10 cellular contexts compared by ENCODE assay signal in genomic region chr12:95959107-95959506, GRCh38. TPM values are rescaled to one million over a fixed set of nuclear protein-coding genes. Genes with fewer than 3 reads are reported as not detected.
DNase-seq lines count a peak whose midpoint lies in the region; ATAC-seq and TF ChIP-seq lines count a peak whose summit lies in the region.
"Had no signal": no experiment of that assay in that cellular context is flagged by ENCODE, and none has a peak within 500 bp of the region (broad histone marks: within the 10 kb centered on the region; RNA-seq: fewer than 3 reads in every experiment).

No MANE protein-coding gene starts in this region.

- H3K27ac ChIP-seq in tibial artery, result no peak overlapping the region
- H3K27ac ChIP-seq: spleen, upper lobe of left lung had no signal

- TF ChIP-seq RAD21 in Ishikawa (IDR thresholded peaks at IDR 0.05; ENCODE audit: low read depth), result peak; percentile 39; the same call in 1 of the 2 replicates

- H3K27me3 ChIP-seq in tibial artery, result peaks cover 0 to 4% of the 10 kb centered on the region in 2 donors
- H3K27me3 ChIP-seq: spleen, upper lobe of left lung had no signal

- peak; percentile 41 for DNase-seq in NCI-H1105 treated with DMSO at 0.1 percent for 48 hours (lab: John Stamatoyannopoulos, UW)
- no peak for DNase-seq in NCI-H1105 (lab: John Stamatoyannopoulos, UW)
- DNase-seq in islet precursor cell, result peak; percentile 47
- no peak for DNase-seq in tibial artery
- DNase-seq in lower leg skin (ENCODE audit: low spot score in 2 of 2), result no peak
- DNase-seq: spleen, upper lobe of left lung had no signal

- ATAC-seq in SK-N-SH treated with all-trans-retinoic acid at 6 μM for 48 hours (peak; percentile 83), HG03135 (IDR thresholded peaks at IDR 0.05; ENCODE audit: unreplicated experiment) (no peak)

- H3K4me1 ChIP-seq in tibial artery, result no peaks in the 10 kb centered on the region
- H3K4me1 ChIP-seq: spleen, upper lobe of left lung had no signal

- 54 to 62% methylated on average over 1 of the region's 1 CpG for WGBS in lower leg skin, 2 donors

- no peak for TF ChIP-seq CTCF in tibial artery (IDR thresholded peaks at IDR 0.05)
- no peak for TF ChIP-seq CTCF in lower leg skin (IDR thresholded peaks at IDR 0.05)

- no peaks in the 10 kb centered on the region for H3K36me3 ChIP-seq in tibial artery
- H3K36me3 ChIP-seq: upper lobe of left lung had no signal

- no peak for TF ChIP-seq POLR2A in lower leg skin (IDR thresholded peaks at IDR 0.05)

- H3K4me3 ChIP-seq in tibial artery, result no peak overlapping the region
- H3K4me3 ChIP-seq in lower leg skin (ENCODE audit: low read depth, poor library complexity, severe bottlenecking), result no peak overlapping the region
- H3K4me3 ChIP-seq: spleen, upper lobe of left lung had no signal

- TF ChIP-seq EP300 in Ishikawa (IDR thresholded peaks at IDR 0.05; ENCODE audit: borderline replicate concordance), result no peak

- H3K9me3 ChIP-seq in tibial artery, result no peaks in the 10 kb centered on the region
- H3K9me3 ChIP-seq: spleen, upper lobe of left lung had no signal

- intact Hi-C loops in tibial artery (cut with DNase I; ENCODE audit: low total_unique reads), result no loop called here
- intact Hi-C loops in lower leg skin (cut with DNase I; ENCODE audit: low total_unique reads), result no loop called here

TF ChIP-seq in Ishikawa, 13 proteins besides CTCF, POLR2A, EP300 and RAD21:
- TF ChIP-seq CREB1 (IDR thresholded peaks at IDR 0.05; ENCODE audit: low read depth) (no peak), TCF12 (IDR thresholded peaks at IDR 0.05; ENCODE audit: low read depth) (no peak)

TF ChIP-seq in SK-N-SH treated with all-trans-retinoic acid at 6 μM for 48 hours, 23 proteins besides CTCF, POLR2A, EP300 and RAD21:
- TF ChIP-seq ARNTL (CRISPR knock-in tag; IDR thresholded peaks at IDR 0.05; ENCODE audit: borderline replicate concordance, low read depth), result no peak
- no peak for TF ChIP-seq TCF4 (CRISPR knock-in tag; IDR thresholded peaks at IDR 0.05; ENCODE audit: borderline replicate concordance)
- TF ChIP-seq ZNF8 (CRISPR knock-in tag; IDR thresholded peaks at IDR 0.05), result no peak
- no peak for TF ChIP-seq TOX (CRISPR knock-in tag; IDR thresholded peaks at IDR 0.05; ENCODE audit: borderline replicate concordance)
- TF ChIP-seq ZC3H10 (CRISPR knock-in tag; IDR thresholded peaks at IDR 0.05), result no peak
- no peak for TF ChIP-seq ZFP3 (CRISPR knock-in tag; IDR thresholded peaks at IDR 0.05)
- TF ChIP-seq ZNF565 (CRISPR knock-in tag; conservative IDR thresholded peaks at IDR 0.05; ENCODE audit: low read depth), result no peak
- no peak for TF ChIP-seq POU6F1 (CRISPR knock-in tag; IDR thresholded peaks at IDR 0.05; ENCODE audit: borderline replicate concordance, low read depth)
TF ChIP-seq in SK-N-SH treated with all-trans-retinoic acid at 6 μM for 48 hours: peak in this region for 0.

RNA-seq across cellular contexts. Expression of gene AMDHD1, which starts 16.0 kb away (rescaled TPM):
- 1 to 10 TPM in 2 of 4 donors, not detected in 2; 1.1 to 7.7 TPM for total RNA-seq in lower leg skin

RNA-seq across cellular contexts. Expression of gene CCDC38, which starts 16.7 kb away (rescaled TPM):
- total RNA-seq in lower leg skin, result under 1 TPM in 1 of 4 donors, not detected in 3; 0.06 TPM

RNA-seq across cellular contexts. Expression of gene HAL, which starts 37.0 kb away (rescaled TPM):
- total RNA-seq in lower leg skin, result 100 to 1,000 TPM; 128 to 289 (median 164) TPM

Comparison
In these comparisons a context has a peak if more than half of its experiments do, and no peak if none do; other contexts are left out.
1. DNase-seq: peak in NCI-H1105 treated with DMSO at 0.1 percent for 48 hours (single experiment) and islet precursor cell (single experiment); none in NCI-H1105 (single experiment), tibial artery (0 of 2) and lower leg skin (0 of 2).